8 cellular contexts compared by ENCODE assay signal in the genomic region with DNA sequence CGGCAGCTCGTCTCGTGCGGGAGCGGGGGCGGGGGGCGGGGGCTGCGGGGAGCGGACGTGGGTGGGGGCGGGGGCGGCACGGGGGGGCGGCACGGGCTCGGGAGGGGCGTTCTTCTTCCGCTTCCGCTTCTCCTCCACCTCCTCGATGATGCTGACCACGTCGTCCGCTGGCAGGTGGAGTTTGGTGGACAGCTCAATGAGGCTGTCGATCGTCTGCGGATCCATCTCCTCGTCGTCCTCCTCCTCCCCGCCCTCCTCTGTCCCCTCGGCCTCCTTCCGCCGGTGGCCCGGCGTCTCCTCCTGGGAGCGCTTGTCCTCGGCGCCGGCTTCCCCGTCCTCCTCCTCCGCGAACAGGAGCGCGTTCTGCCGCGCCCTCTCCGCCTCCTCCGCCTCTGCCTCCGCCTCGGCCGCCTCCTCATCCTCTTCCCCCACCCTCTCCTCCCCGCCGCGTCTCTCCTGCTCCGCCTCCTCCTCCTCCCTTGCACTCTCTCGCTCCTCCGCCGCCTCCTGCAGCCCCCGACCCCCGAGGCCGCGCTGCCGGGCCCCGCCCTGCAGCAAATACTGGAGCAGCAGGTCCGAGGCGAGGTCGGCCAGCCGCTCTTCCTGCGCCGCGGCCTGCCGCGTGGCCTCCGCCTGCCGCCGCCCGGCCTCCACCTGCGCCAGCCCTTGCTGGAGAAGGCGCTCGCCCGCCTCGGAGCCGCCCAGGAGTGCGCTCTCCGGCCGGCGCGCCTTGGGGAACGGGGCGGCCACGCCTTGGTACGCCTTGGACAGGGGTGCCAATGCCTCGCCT. TPM values are rescaled to one million over a fixed set of nuclear protein-coding genes. Genes with fewer than 3 reads are reported as not detected.
DNase-seq lines count a peak whose midpoint lies in the region; ATAC-seq and TF ChIP-seq lines count a peak whose summit lies in the region.

No MANE protein-coding gene starts in this region.

- intact Hi-C loops in left colon (cut with DNase I, micrococcal nuclease): no loop called here

- ATAC-seq in left colon: peak; percentile 21

- TF ChIP-seq CTCF in 22Rv1 (IDR thresholded peaks at IDR 0.05): no peak

- H3K4me3 ChIP-seq in adipocyte (ENCODE audit: low read length) (peak overlapping the region; percentile 47), urinary bladder (ENCODE audit: low read depth, low read length) (peak overlapping the region; percentile 30)

- DNase-seq in EL: peak; percentile 38
- peak; percentile 38 to 66 for DNase-seq in NCI-H446 (lab: John Stamatoyannopoulos, UW)
- DNase-seq in adipocyte (ENCODE audit: low read depth): peak; percentile 37
- peak in 1 of 2 donors; percentile 33 for DNase-seq in left colon
- DNase-seq in T-helper 9 cell: no peak
- DNase-seq in HuH-7 (ENCODE audit: low spot score): no peak

- H3K36me3 ChIP-seq in adipocyte (ENCODE audit: control insufficient read depth, insufficient read depth, low read length, severe bottlenecking) (peaks cover 18% of the 10 kb centered on the region), urinary bladder (ENCODE audit: insufficient read depth) (peaks cover 2% of the 10 kb centered on the region)

- under 1% methylated on average over 91 of the region's 92 CpGs for WGBS in urinary bladder

- no peaks in the 10 kb centered on the region for H3K9me3 ChIP-seq in adipocyte (ENCODE audit: control insufficient read depth, low read length)

- H3K4me1 ChIP-seq in adipocyte (ENCODE audit: control insufficient read depth, insufficient read depth, low read length) (peaks cover 17% of the 10 kb centered on the region), urinary bladder (ENCODE audit: insufficient read depth) (peaks cover 3% of the 10 kb centered on the region)

- no peak overlapping the region for H3K9ac ChIP-seq in adipocyte (ENCODE audit: low read length)

- peak overlapping the region; percentile 100 for H3K27ac ChIP-seq in 22Rv1
- H3K27ac ChIP-seq in urinary bladder (ENCODE audit: low read depth): no peak overlapping the region

- peaks cover 24% of the 10 kb centered on the region for H3K27me3 ChIP-seq in adipocyte (replicated peaks; ENCODE audit: control insufficient read depth, insufficient read depth, low read length)

RNA-seq across cellular contexts. Expression of gene VGF, which starts 1.9 kb away (rescaled TPM):
- total RNA-seq in left colon (under 1 TPM; 0.40 to 0.73 TPM), urinary bladder (not detected)
- 0.18 TPM for polyA plus RNA-seq in urinary bladder

RNA-seq across cellular contexts. Expression of gene AP1S1, which starts 9.2 kb away (rescaled TPM):
- 10 to 100 TPM; 70.5 to 84.8 TPM for total RNA-seq in left colon
- 40.8 TPM for total RNA-seq in urinary bladder
- polyA plus RNA-seq in urinary bladder: 41.0 TPM

RNA-seq across cellular contexts. Expression of gene NAT16, which starts 16.6 kb away (rescaled TPM):
- total RNA-seq in left colon: not detected
- total RNA-seq in urinary bladder: not detected
- not detected for polyA plus RNA-seq in urinary bladder

RNA-seq across cellular contexts. Expression of gene SERPINE1, which starts 36.6 kb away (rescaled TPM):
- total RNA-seq in left colon (1 to 10 TPM; 1.8 to 3.1 TPM), urinary bladder (3.1 TPM)
- polyA plus RNA-seq in urinary bladder: 45.6 TPM

RNA-seq across cellular contexts. Expression of gene MOGAT3, which starts 37.4 kb away (rescaled TPM):
- total RNA-seq in left colon: 10 to 100 TPM; 43.1 to 62.4 TPM
- not detected for total RNA-seq in urinary bladder
- polyA plus RNA-seq in urinary bladder: not detected

Comparison
In these comparisons a context has a peak if more than half of its experiments do, and no peak if none do; other contexts are left out.
1. DNase-seq: peak in EL (single experiment), NCI-H446 (2 of 2) and adipocyte (single experiment); none in T-helper 9 cell (single experiment) and HuH-7 (single experiment).